In genomic region chr2:157468931-157469708, GRCh38 we compare ENCODE assay signal across 1 cellular context.
TF ChIP-seq lines count a peak whose summit lies in the region.

No MANE protein-coding gene starts in this region.

TF ChIP-seq in GM12878, 131 proteins besides CTCF, POLR2A, EP300 and RAD21 (continued from another document and continues in another):
- no peak for TF ChIP-seq CEBPZ (IDR thresholded peaks at IDR 0.05; ENCODE audit: low read depth, low read length)
- peak; percentile 89 for TF ChIP-seq IKZF1 (conservative IDR thresholded peaks at IDR 0.05)
- no peak for TF ChIP-seq USF2 (IDR thresholded peaks at IDR 0.05; ENCODE audit: borderline replicate concordance, low read depth, low read length)
- no peak for TF ChIP-seq ZBTB4 (CRISPR knock-in tag; IDR thresholded peaks at IDR 0.05)
- TF ChIP-seq ZZZ3 (IDR thresholded peaks at IDR 0.05; ENCODE audit: control insufficient read depth, insufficient read length, low read depth): no peak
- no peak for TF ChIP-seq EGR1 (IDR thresholded peaks at IDR 0.05; ENCODE audit: borderline replicate concordance in 1 of 2, low read depth in 2 of 2, low read length in 2 of 2)
- TF ChIP-seq NKRF (conservative IDR thresholded peaks at IDR 0.05): peak; percentile 68; the same call in 1 of the 2 replicates
- TF ChIP-seq CBFB (IDR thresholded peaks at IDR 0.05; ENCODE audit: low read depth): peak; percentile 27
- TF ChIP-seq RB1 (IDR thresholded peaks at IDR 0.05; ENCODE audit: borderline replicate concordance): peak; percentile 20; the same call in 1 of the 2 replicates
- TF ChIP-seq ELK1 (IDR thresholded peaks at IDR 0.05; ENCODE audit: low read depth, low read length): no peak; the same call in 1 of the 2 replicates
- no peak for TF ChIP-seq E2F8 (IDR thresholded peaks at IDR 0.05; ENCODE audit: low read depth, partially characterized antibody)
- TF ChIP-seq ESRRA (IDR thresholded peaks at IDR 0.05; ENCODE audit: low read length): no peak
- no peak for TF ChIP-seq HDAC2 (IDR thresholded peaks at IDR 0.05)
- peak; percentile 99 for TF ChIP-seq PAX5 (IDR thresholded peaks at IDR 0.05; ENCODE audit: borderline replicate concordance, low read depth, low read length)
- peak; percentile 93 for TF ChIP-seq BCL3 (IDR thresholded peaks at IDR 0.05; ENCODE audit: borderline replicate concordance, insufficient read depth, low read depth, low read length, poor library complexity, severe bottlenecking)
- no peak for TF ChIP-seq ZNF274 (IDR thresholded peaks at IDR 0.05; ENCODE audit: insufficient read depth, insufficient read length)
- peak; percentile 94 for TF ChIP-seq DPF2 (IDR thresholded peaks at IDR 0.05)
- TF ChIP-seq E4F1 (IDR thresholded peaks at IDR 0.05; ENCODE audit: borderline replicate concordance, partially characterized antibody): no peak
- peak; percentile 91 for TF ChIP-seq SKIL (IDR thresholded peaks at IDR 0.05; ENCODE audit: low read depth, poor library complexity, severe bottlenecking)
- TF ChIP-seq POLR2AphosphoS5 (IDR thresholded peaks at IDR 0.05; ENCODE audit: low read length): peak; percentile 54
- peak; percentile 99 for TF ChIP-seq FOXM1 (IDR thresholded peaks at IDR 0.05; ENCODE audit: low read depth, low read length)
- TF ChIP-seq ZNF217 (IDR thresholded peaks at IDR 0.05): no peak; the same call in none of the 2 replicates
- peak; percentile 98 for TF ChIP-seq MEF2A (IDR thresholded peaks at IDR 0.05; ENCODE audit: insufficient read depth, low read depth, low read length)
- TF ChIP-seq HCFC1 (IDR thresholded peaks at IDR 0.05; ENCODE audit: low read length): no peak
- no peak for TF ChIP-seq NR2F1 (conservative IDR thresholded peaks at IDR 0.05)
- TF ChIP-seq STAT3 (IDR thresholded peaks at IDR 0.05; ENCODE audit: low read depth, low read length): peak; percentile 97
- peak; percentile 61 for TF ChIP-seq YY1 (IDR thresholded peaks at IDR 0.05; ENCODE audit: low read depth, low read length)
- peak; percentile 95 for TF ChIP-seq PML (IDR thresholded peaks at IDR 0.05; ENCODE audit: low read length)
- peak; percentile 47; the same call in 1 of the 2 replicates for TF ChIP-seq ZNF24 (IDR thresholded peaks at IDR 0.05)
- peak; percentile 100 for TF ChIP-seq SPI1 (IDR thresholded peaks at IDR 0.05; ENCODE audit: borderline replicate concordance, insufficient read depth, low read depth, low read length)
- peak; percentile 27; the same call in 1 of the 2 replicates for TF ChIP-seq RAD51 (IDR thresholded peaks at IDR 0.05)
- no peak for TF ChIP-seq SIX5 (IDR thresholded peaks at IDR 0.05; ENCODE audit: low read depth, low read length, severe bottlenecking)
- no peak for TF ChIP-seq NR2C1 (IDR thresholded peaks at IDR 0.05)
- TF ChIP-seq STAT1 (conservative IDR thresholded peaks at IDR 0.05): no peak
